Comparison of ENCODE assay signal across 27 cellular contexts in the genomic region with DNA sequence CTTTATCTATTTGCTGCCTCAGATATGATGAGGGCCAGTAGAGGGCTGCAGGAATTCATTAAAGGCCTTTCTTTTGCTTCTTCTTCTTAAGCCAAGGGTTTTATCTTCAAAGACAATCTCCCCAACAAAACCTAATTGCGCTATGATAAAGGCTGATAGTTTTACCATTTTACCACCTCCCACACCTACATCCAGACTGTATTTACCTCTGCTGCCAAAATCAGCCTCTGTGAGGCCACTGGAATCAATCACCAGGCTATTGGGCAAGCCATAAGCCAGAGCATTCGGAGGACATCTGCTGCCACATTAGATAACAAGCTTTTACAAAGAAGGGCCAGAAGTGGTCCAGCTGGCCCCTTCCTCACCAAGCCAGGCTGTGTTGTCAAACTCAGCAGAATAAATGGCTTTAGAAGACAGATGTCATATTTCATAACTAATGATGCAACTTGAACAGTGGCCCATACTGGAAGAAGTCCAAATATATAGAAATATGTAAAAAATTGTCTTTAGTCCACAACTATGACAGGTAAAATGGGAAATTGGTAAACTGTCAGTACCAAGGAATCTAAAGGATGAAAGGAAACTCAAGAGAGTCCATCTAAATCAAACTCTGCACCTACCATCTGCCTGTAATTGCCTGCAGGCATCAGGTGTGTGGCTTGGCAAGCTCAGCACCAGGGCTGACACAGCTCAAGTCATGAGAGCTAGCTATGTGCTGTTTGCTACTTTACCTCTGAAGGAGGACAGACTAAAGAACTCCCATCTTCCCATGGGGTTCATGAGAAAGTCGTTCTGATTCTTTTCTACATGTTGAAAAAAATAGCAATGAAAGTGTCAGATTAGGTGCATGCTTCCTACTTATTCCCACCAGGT. TPM values are rescaled to one million over a fixed set of nuclear protein-coding genes. Genes with fewer than 3 reads are reported as not detected.
A peak's percentile ranks its signal among the peaks of the same experiment; 100 is the strongest.
DNase-seq lines count a peak whose midpoint lies in the region; ATAC-seq, FAIRE-seq and TF ChIP-seq lines count a peak whose summit lies in the region.
"Had no signal": no experiment of that assay in that cellular context is flagged by ENCODE, and none has a peak within 500 bp of the region (broad histone marks: within the 10 kb centered on the region; RNA-seq: fewer than 3 reads in every experiment).

No MANE protein-coding gene starts in this region.

- H3K4me1 ChIP-seq in BE2C, result no peaks in the 10 kb centered on the region
- peaks cover 10% of the 10 kb centered on the region for H3K4me1 ChIP-seq in MM.1S (ENCODE audit: low read length)

- no peak for TF ChIP-seq CTCF in BE2C (IDR thresholded peaks at IDR 0.05; ENCODE audit: low read depth, low read length)
- no peak for TF ChIP-seq CTCF in MM.1S (IDR thresholded peaks at IDR 0.05; ENCODE audit: low read length)
- no peak for TF ChIP-seq CTCF in type B pancreatic cell (conservative IDR thresholded peaks at IDR 0.05)

- H4K20me1 ChIP-seq in MM.1S (ENCODE audit: insufficient read depth, low read length), result no peaks in the 10 kb centered on the region

- no peaks in the 10 kb centered on the region for H3K36me3 Mint-ChIP-seq in type B pancreatic cell
- H3K36me3 Mint-ChIP-seq: activated CD4-positive, alpha-beta memory T cell treated with anti-CD3 and anti-CD28 coated beads for 36 hours; naive thymus-derived CD4-positive, alpha-beta T cell had no signal

- H3K79me2 ChIP-seq in MM.1S (ENCODE audit: low read length), result no peaks in the 10 kb centered on the region

- peak; percentile 26 for DNase-seq in BE2C
- DNase-seq in MM.1S, result peak; percentile 8
- peak; percentile 93 for DNase-seq in NCI-H82 (lab: John Stamatoyannopoulos, UW)
- peak; percentile 1 for DNase-seq in cerebellar cortex (ENCODE audit: low spot score)
- no peak for DNase-seq in T-helper 1 cell
- no peak for DNase-seq in GM19239 (ENCODE audit: insufficient read length, low spot score)
- no peak for DNase-seq in type B pancreatic cell (ENCODE audit: extremely low spot score, unreplicated experiment)
- DNase-seq: activated B cell treated with CpG ODN at 0.5 μM for 24 hours; activated CD4-positive, alpha-beta memory T cell treated with anti-CD3 and anti-CD28 coated beads for 36 hours; activated effector memory CD4-positive, alpha-beta T cell treated with Interleukin-2 at 50 U/mL for 16 hours; CD4-positive, alpha-beta T cell; cortex of kidney; DMS153; head of caudate nucleus; HFFc6; naive thymus-derived CD4-positive, alpha-beta T cell; NCI-H1092; NCI-H2029; stimulated activated CD4-positive, alpha-beta T cell treated with anti-CD3 and anti-CD28 coated beads, Interleukin-2, amount 100 ng/mL, for 48 hours; stimulated activated naive CD4-positive, alpha-beta T cell treated with Interleukin-2 at 50 U/mL for 16 hours had no signal

- H2AFZ ChIP-seq in MM.1S (ENCODE audit: low read length), result no peak overlapping the region

- H3K4me1 Mint-ChIP-seq in type B pancreatic cell (ENCODE audit: unreplicated experiment), result peaks cover 7% of the 10 kb centered on the region
- H3K4me1 Mint-ChIP-seq: activated B cell treated with CpG ODN at 0.5 μM for 24 hours had no signal

- H3K4me3 Mint-ChIP-seq in type B pancreatic cell, result no peak overlapping the region
- H3K4me3 Mint-ChIP-seq: activated B cell treated with CpG ODN at 0.5 μM for 24 hours; activated CD4-positive, alpha-beta memory T cell treated with anti-CD3 and anti-CD28 coated beads for 36 hours; CD4-positive, alpha-beta T cell; HFFc6; naive thymus-derived CD4-positive, alpha-beta T cell had no signal

- FAIRE-seq in GM19239 (lab: Jason Lieb, UNC), result no peak
- FAIRE-seq: RCC 7860 had no signal

- H3K9ac ChIP-seq in MM.1S (ENCODE audit: low read length), result no peak overlapping the region

- no peaks in the 10 kb centered on the region for H3K9me2 ChIP-seq in MM.1S (replicated peaks; ENCODE audit: insufficient read depth, low read length)

- H3K4me3 ChIP-seq in BE2C (ENCODE audit: low read depth, low read length) (no peak overlapping the region), MM.1S (ENCODE audit: low read length) (no peak overlapping the region)
- H3K4me3 ChIP-seq: SK-N-MC had no signal

- peaks cover 10% of the 10 kb centered on the region for H3K27me3 ChIP-seq in BE2C
- H3K27me3 ChIP-seq in MM.1S (replicated peaks; ENCODE audit: insufficient read depth, low read length), result no peaks in the 10 kb centered on the region

- H3K9me3 ChIP-seq in BE2C (no peaks in the 10 kb centered on the region), MM.1S (replicated peaks; ENCODE audit: insufficient read depth, low read length) (no peaks in the 10 kb centered on the region)

- H3K27ac Mint-ChIP-seq in type B pancreatic cell, result no peak overlapping the region
- H3K27ac Mint-ChIP-seq: activated B cell treated with CpG ODN at 0.5 μM for 24 hours; activated CD4-positive, alpha-beta memory T cell treated with anti-CD3 and anti-CD28 coated beads for 36 hours; CD4-positive, alpha-beta T cell; HFFc6; naive thymus-derived CD4-positive, alpha-beta T cell had no signal

- no peak overlapping the region for H3K4me2 ChIP-seq in MM.1S (ENCODE audit: low read depth, low read length)

- no peak for ATAC-seq in GM21717 (IDR thresholded peaks at IDR 0.05; ENCODE audit: unreplicated experiment)
- ATAC-seq: naive thymus-derived CD4-positive, alpha-beta T cell had no signal

- H3K27me3 Mint-ChIP-seq in type B pancreatic cell, result no peaks in the 10 kb centered on the region
- H3K27me3 Mint-ChIP-seq: activated CD4-positive, alpha-beta memory T cell treated with anti-CD3 and anti-CD28 coated beads for 36 hours; CD4-positive, alpha-beta T cell; naive thymus-derived CD4-positive, alpha-beta T cell had no signal

- no peak overlapping the region for H3K27ac ChIP-seq in MM.1S (ENCODE audit: low read length)
- H3K27ac ChIP-seq: SK-N-MC had no signal

- H3K9me3 Mint-ChIP-seq in type B pancreatic cell, result peaks cover 5% of the 10 kb centered on the region
- H3K9me3 Mint-ChIP-seq: activated B cell treated with CpG ODN at 0.5 μM for 24 hours; activated CD4-positive, alpha-beta memory T cell treated with anti-CD3 and anti-CD28 coated beads for 36 hours; CD4-positive, alpha-beta T cell; HFFc6; naive thymus-derived CD4-positive, alpha-beta T cell had no signal

- peaks cover 9% of the 10 kb centered on the region; the same call in 1 of the 2 replicates for H3F3A ChIP-seq in MM.1S (ENCODE audit: insufficient read depth, low read length)

- H3K36me3 ChIP-seq in BE2C, result no peaks in the 10 kb centered on the region
- H3K36me3 ChIP-seq in MM.1S (replicated peaks; ENCODE audit: insufficient read depth, low read length), result no peaks in the 10 kb centered on the region

RNA-seq across cellular contexts. Expression of gene SLC45A2, which starts 16.1 kb away (rescaled TPM):
- not detected for polyA plus RNA-seq in BE2C (2012; ENCODE audit: insufficient read depth, insufficient read length, low read depth)
- total RNA-seq in type B pancreatic cell (ENCODE audit: low replicate concordance), result 0.62 and 2.1 TPM in 2 replicates
- total RNA-seq: activated B cell treated with CpG ODN at 0.5 μM for 24 hours; activated CD4-positive, alpha-beta memory T cell treated with anti-CD3 and anti-CD28 coated beads for 36 hours; CD4-positive, alpha-beta T cell; HFFc6; renal cortical epithelial cell had no signal
- polyA plus RNA-seq: fibroblast of lung; naive thymus-derived CD4-positive, alpha-beta T cell had no signal

RNA-seq across cellular contexts. Expression of gene RXFP3, which starts 32.2 kb away (rescaled TPM):
- polyA plus RNA-seq in BE2C (2012; ENCODE audit: insufficient read depth, insufficient read length, low read depth), result not detected
- total RNA-seq in type B pancreatic cell (ENCODE audit: low replicate concordance), result 0.31 TPM in 1 of 2 replicates, not detected in the other
- total RNA-seq: activated B cell treated with CpG ODN at 0.5 μM for 24 hours; activated CD4-positive, alpha-beta memory T cell treated with anti-CD3 and anti-CD28 coated beads for 36 hours; CD4-positive, alpha-beta T cell; fibroblast of lung; HFFc6; naive thymus-derived CD4-positive, alpha-beta T cell; omental fat pad; renal cortical epithelial cell had no signal
- polyA plus RNA-seq: fibroblast of lung; naive thymus-derived CD4-positive, alpha-beta T cell; thymus had no signal

RNA-seq across cellular contexts. Expression of gene AMACR, which starts 39.5 kb away (rescaled TPM):
- polyA plus RNA-seq in BE2C (2012; ENCODE audit: insufficient read depth, insufficient read length, low read depth), result 9.6 TPM
- total RNA-seq in type B pancreatic cell (ENCODE audit: low replicate concordance), result 30.7 and 35.1 TPM in 2 replicates

Comparison
In these comparisons a context has a peak if more than half of its experiments do, and no peak if none do; other contexts are left out.
1. DNase-seq: peak in BE2C (single experiment), MM.1S (single experiment), NCI-H82 (single experiment) and cerebellar cortex (single experiment); none in T-helper 1 cell (0 of 5), GM19239 (single experiment) and type B pancreatic cell (single experiment).